Comparison of ENCODE assay signal across 1 cellular context in the genomic region with DNA sequence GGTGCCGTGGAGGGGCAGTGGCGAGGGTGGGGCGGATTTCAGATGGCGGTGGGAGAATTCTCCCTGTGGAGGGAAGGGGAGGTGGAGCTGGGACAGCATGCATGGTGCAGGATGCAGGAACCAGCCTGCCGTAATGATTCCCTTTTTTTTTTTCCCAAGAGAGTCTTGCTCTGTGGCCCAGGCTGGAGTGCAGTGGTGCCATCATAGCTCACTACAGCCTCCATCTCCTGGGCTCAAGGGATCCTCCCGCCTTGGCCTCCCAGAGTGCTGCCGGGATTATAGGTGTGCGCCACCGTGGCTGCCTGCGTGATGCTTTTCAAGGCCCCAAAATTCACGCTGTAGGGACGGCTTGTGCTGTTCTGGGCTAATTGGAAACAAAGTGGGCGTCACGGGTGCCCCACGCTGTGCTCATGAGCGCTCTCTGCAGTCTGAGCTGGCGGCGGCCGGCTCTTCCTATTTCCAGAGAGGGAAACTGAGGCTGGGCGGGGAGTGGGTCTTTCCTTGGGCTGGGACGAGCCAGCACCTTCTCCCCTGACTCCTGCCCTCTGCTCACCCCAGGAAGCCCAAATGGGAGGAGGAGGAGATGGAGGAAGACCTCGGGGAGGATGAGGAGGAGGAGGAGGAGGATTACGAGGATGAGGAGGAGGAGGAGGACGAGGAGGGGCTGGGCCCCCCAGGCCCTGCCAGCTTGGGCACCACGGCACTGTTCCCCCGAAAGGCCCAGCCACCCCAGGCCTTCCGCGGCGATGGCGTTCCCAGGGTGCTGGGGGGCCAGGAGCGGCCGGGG.
TF ChIP-seq lines count a peak whose summit lies in the region.

No MANE protein-coding gene starts in this region.

TF ChIP-seq in IMR-90, 13 proteins besides CTCF, POLR2A, EP300 and RAD21:
- TF ChIP-seq NFE2L2 (IDR thresholded peaks at IDR 0.05; ENCODE audit: low read depth, low read length): no peak
- no peak for TF ChIP-seq SMC3 (IDR thresholded peaks at IDR 0.05; ENCODE audit: low read depth, low read length)
- no peak for TF ChIP-seq RFX5 (IDR thresholded peaks at IDR 0.05; ENCODE audit: low read depth, low read length)
- no peak for TF ChIP-seq BHLHE40 (IDR thresholded peaks at IDR 0.05; ENCODE audit: low read depth, low read length)
- no peak for TF ChIP-seq CEBPB (IDR thresholded peaks at IDR 0.05; ENCODE audit: low read depth, low read length)
- TF ChIP-seq CHD1 (IDR thresholded peaks at IDR 0.05; ENCODE audit: low read depth, low read length): no peak
- TF ChIP-seq, protein P1, sequence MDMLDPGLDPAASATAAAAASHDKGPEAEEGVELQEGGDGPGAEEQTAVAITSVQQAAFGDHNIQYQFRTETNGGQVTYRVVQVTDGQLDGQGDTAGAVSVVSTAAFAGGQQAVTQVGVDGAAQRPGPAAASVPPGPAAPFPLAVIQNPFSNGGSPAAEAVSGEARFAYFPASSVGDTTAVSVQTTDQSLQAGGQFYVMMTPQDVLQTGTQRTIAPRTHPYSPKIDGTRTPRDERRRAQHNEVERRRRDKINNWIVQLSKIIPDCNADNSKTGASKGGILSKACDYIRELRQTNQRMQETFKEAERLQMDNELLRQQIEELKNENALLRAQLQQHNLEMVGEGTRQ (IDR thresholded peaks at IDR 0.05; ENCODE audit: low read depth, low read length): no peak
- TF ChIP-seq FOS (IDR thresholded peaks at IDR 0.05; ENCODE audit: low read depth, low read length): no peak
- no peak for TF ChIP-seq MXI1 (IDR thresholded peaks at IDR 0.05; ENCODE audit: borderline replicate concordance, low read depth, low read length)
- TF ChIP-seq MAFK (IDR thresholded peaks at IDR 0.05; ENCODE audit: low read depth, low read length): no peak
- TF ChIP-seq, protein P2, sequence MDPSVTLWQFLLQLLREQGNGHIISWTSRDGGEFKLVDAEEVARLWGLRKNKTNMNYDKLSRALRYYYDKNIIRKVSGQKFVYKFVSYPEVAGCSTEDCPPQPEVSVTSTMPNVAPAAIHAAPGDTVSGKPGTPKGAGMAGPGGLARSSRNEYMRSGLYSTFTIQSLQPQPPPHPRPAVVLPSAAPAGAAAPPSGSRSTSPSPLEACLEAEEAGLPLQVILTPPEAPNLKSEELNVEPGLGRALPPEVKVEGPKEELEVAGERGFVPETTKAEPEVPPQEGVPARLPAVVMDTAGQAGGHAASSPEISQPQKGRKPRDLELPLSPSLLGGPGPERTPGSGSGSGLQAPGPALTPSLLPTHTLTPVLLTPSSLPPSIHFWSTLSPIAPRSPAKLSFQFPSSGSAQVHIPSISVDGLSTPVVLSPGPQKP (IDR thresholded peaks at IDR 0.05; ENCODE audit: borderline replicate concordance, low read depth, low read length): no peak
- TF ChIP-seq RCOR1 (IDR thresholded peaks at IDR 0.05; ENCODE audit: insufficient replicate concordance, low read length): no peak
- no peak for TF ChIP-seq MAZ (IDR thresholded peaks at IDR 0.05; ENCODE audit: borderline replicate concordance, low read depth, low read length)
